ENCODE assay signal across 8 cellular contexts in genomic region chr3:183895296-183895695, GRCh38. TPM values are rescaled to one million over a fixed set of nuclear protein-coding genes. Genes with fewer than 3 reads are reported as not detected.
DNase-seq lines count a peak whose midpoint lies in the region; ATAC-seq, FAIRE-seq and TF ChIP-seq lines count a peak whose summit lies in the region.

No MANE protein-coding gene starts in this region.

- H3K4me1 Mint-ChIP-seq in natural killer cell: no peaks in the 10 kb centered on the region

- intact Hi-C loops in natural killer cell (cut with micrococcal nuclease): loop anchor here (2.0 to 10.0 kb wide), 4 partner anchors 122 to 650 kb away; partner anchors contain the start of genes ABCC5, ALG3 and EEF1AKMT4

- H3K27ac Mint-ChIP-seq in natural killer cell: no peak overlapping the region

- no peaks in the 10 kb centered on the region for H3K9me3 Mint-ChIP-seq in natural killer cell

- no peaks in the 10 kb centered on the region for H3K4me1 ChIP-seq in BE2C

- no peak overlapping the region for H3K4me3 ChIP-seq in BE2C (ENCODE audit: low read depth, low read length)

- H3K36me3 ChIP-seq in BE2C: no peaks in the 10 kb centered on the region

- H3K36me3 Mint-ChIP-seq in natural killer cell: no peaks in the 10 kb centered on the region

- DNase-seq in BE2C (peak; percentile 36), GM13976 (ENCODE audit: low spot score) (peak; percentile 86), NCI-H2029 (lab: John Stamatoyannopoulos, UW) (peak; percentile 25), natural killer cell (no peak), occipital lobe (lab: John Stamatoyannopoulos, UW) (no peak)

- TF ChIP-seq CTCF in BE2C (IDR thresholded peaks at IDR 0.05; ENCODE audit: low read depth, low read length) (peak; percentile 89), GM13976 (IDR thresholded peaks at IDR 0.05; ENCODE audit: borderline replicate concordance, control extremely low read depth, extremely low read depth, insufficient read depth, missing control alignments) (peak; percentile 82), natural killer cell (IDR thresholded peaks at IDR 0.05) (peak; percentile 72)

- H3K9me3 ChIP-seq in BE2C: no peaks in the 10 kb centered on the region

- ATAC-seq in esophagus mucosa (peak; percentile 74), natural killer cell (peak; percentile 81 to 99 (median 92)), HG03460 (IDR thresholded peaks at IDR 0.05; ENCODE audit: unreplicated experiment) (no peak)

- peaks cover 15 to 17% of the 10 kb centered on the region in 2 donors for H3K27me3 Mint-ChIP-seq in natural killer cell (ENCODE audit: low read depth in 2 of 2)

- peak; percentile 71 for FAIRE-seq in TTC549 (lab: Jason Lieb, UNC)

- no peak overlapping the region for H3K4me3 Mint-ChIP-seq in natural killer cell

- no peaks in the 10 kb centered on the region for H3K27me3 ChIP-seq in BE2C

- in situ Hi-C loops in GM13976 (cut with MboI; ENCODE audit: low sequenced_read_pairs, unreplicated experiment): loop anchor here (10.0 to 25.0 kb wide), 2 partner anchors 342 to 390 kb away; partner anchors contain the start of genes ALG3, EEF1AKMT4 and VWA5B2

RNA-seq across cellular contexts. Expression of gene PARL, which starts 10.6 kb away (rescaled TPM):
- 106 TPM for polyA plus RNA-seq in BE2C (2012; ENCODE audit: insufficient read depth, insufficient read length, low read depth)
- 50.5 TPM for total RNA-seq in esophagus mucosa
- 10 to 100 TPM; 35.1 to 47.1 (median 37.7) TPM for total RNA-seq in natural killer cell
- total RNA-seq in occipital lobe: 26.8 TPM

Comparison
In these comparisons a context has a peak if more than half of its experiments do, and no peak if none do; other contexts are left out.
1. DNase-seq: peak in BE2C (single experiment), GM13976 (single experiment) and NCI-H2029 (single experiment); none in natural killer cell (single experiment) and occipital lobe (single experiment).
2. Peak in every context shown above with its lines, with median percentiles within 50 percentile points of each other: CTCF ChIP-seq.